28 cellular contexts compared by ENCODE assay signal in genomic region chr13:21517576-21517975, GRCh38.
"Had no signal": no experiment of that assay in that cellular context is flagged by ENCODE, and none has a peak within 500 bp of the region (broad histone marks: within the 10 kb centered on the region; RNA-seq: fewer than 3 reads in every experiment).

No MANE protein-coding gene starts in this region.

- FAIRE-seq: frontal cortex had no signal

- DNase-seq: activated CD4-positive, alpha-beta memory T cell treated with anti-CD3 and anti-CD28 coated beads, Interleukin-2, amount 10 ng/mL, durations not matched to agents 7 days and 5 days; activated CD4-positive, alpha-beta T cell treated with anti-CD3 and anti-CD28 coated beads for 1 hour; activated CD4-positive, alpha-beta T cell treated with anti-CD3 and anti-CD28 coated beads for 4 hours; activated CD4-positive, alpha-beta T cell treated with anti-CD3 and anti-CD28 coated beads, Interleukin-2, amount 10 ng/mL, durations not matched to agents 7 days and 5 days; activated CD4-positive, alpha-beta T cell treated with anti-CD3 and anti-CD28 coated beads, Interleukin-2, amount 50 U/mL, for 4 hours; activated CD8-positive, alpha-beta memory T cell treated with anti-CD3 and anti-CD28 coated beads, Interleukin-2, amount 50 U/mL, for 48 hours; activated gamma-delta T cell; activated naive CD4-positive, alpha-beta T cell; activated naive CD4-positive, alpha-beta T cell treated with anti-CD3 and anti-CD28 coated beads, Interleukin-2, amount 10 ng/mL, durations not matched to agents 7 days and 5 days; activated naive CD8-positive, alpha-beta T cell treated with anti-CD3 and anti-CD28 coated beads, Interleukin-2, amount 10 ng/mL, durations not matched to agents 7 days and 5 days; activated T-cell treated with anti-CD3 and anti-CD28 coated beads for 4 hours; activated T-cell treated with anti-CD3 and anti-CD28 coated beads, Interleukin-2, amount 50 U/mL, for 24 hours; activated T-cell treated with anti-CD3 and anti-CD28 coated beads, Interleukin-2, amount 50 U/mL, for 72 hours; dorsolateral prefrontal cortex; effector memory CD4-positive, alpha-beta T cell; endodermal cell; foreskin fibroblast; glutamatergic neuron; T-helper 1 cell; T-helper 17 cell; T1000 had no signal

- H3K27me3 ChIP-seq: ascending aorta, breast epithelium, dorsolateral prefrontal cortex had no signal

- H3K9me3 ChIP-seq: ascending aorta, breast epithelium had no signal

- H3K36me3 ChIP-seq: breast epithelium had no signal

- ATAC-seq: activated naive CD4-positive, alpha-beta T cell treated with anti-CD3 and anti-CD28 coated beads, Interleukin-2, amount 50 U/mL, for 72 hours; activated T-cell treated with anti-CD3 and anti-CD28 coated beads, Interleukin-2, amount 50 U/mL, for 72 hours; esophagus mucosa; T-helper 17 cell; WTC11 had no signal

- H3K4me1 ChIP-seq: ascending aorta, breast epithelium had no signal

- H3K4me3 ChIP-seq: ascending aorta, breast epithelium, coronary artery, dorsolateral prefrontal cortex had no signal

- H3K27ac ChIP-seq: ascending aorta, breast epithelium, coronary artery, dorsolateral prefrontal cortex had no signal
